Comparison of ENCODE assay signal across 1 cellular context in genomic region chr12:109741970-109742372, GRCh38.
TF ChIP-seq lines count a peak whose summit lies in the region.

No MANE protein-coding gene starts in this region.

TF ChIP-seq in neural cell, 6 proteins besides CTCF, POLR2A, EP300 and RAD21:
- no peak for TF ChIP-seq REST (IDR thresholded peaks at IDR 0.05; ENCODE audit: borderline replicate concordance)
- TF ChIP-seq TAF1 (IDR thresholded peaks at IDR 0.05; ENCODE audit: low read depth), result no peak
- no peak for TF ChIP-seq SMC3 (conservative IDR thresholded peaks at IDR 0.05; ENCODE audit: poor library complexity)
- TF ChIP-seq MXI1 (conservative IDR thresholded peaks at IDR 0.05; ENCODE audit: poor library complexity, severe bottlenecking), result no peak
- TF ChIP-seq EZH2 (IDR thresholded peaks at IDR 0.05; ENCODE audit: borderline replicate concordance, insufficient read depth, low read length, poor library complexity, severe bottlenecking), result no peak
